9 cellular contexts compared by ENCODE assay signal in genomic region chr6:142387997-142388815, GRCh38.
DNase-seq lines count a peak whose midpoint lies in the region; ATAC-seq and TF ChIP-seq lines count a peak whose summit lies in the region.
"Had no signal": no experiment of that assay in that cellular context is flagged by ENCODE, and none has a peak within 500 bp of the region (broad histone marks: within the 10 kb centered on the region; RNA-seq: fewer than 3 reads in every experiment).

No MANE protein-coding gene starts in this region.

- H3K27me3 Mint-ChIP-seq in activated naive CD8-positive, alpha-beta T cell treated with anti-CD3 and anti-CD28 coated beads, Interleukin-2, amount 50 U/mL, for 24 hours = no peaks in the 10 kb centered on the region
- H3K27me3 Mint-ChIP-seq in activated naive CD8-positive, alpha-beta T cell treated with anti-CD3 and anti-CD28 coated beads for 36 hours = no peaks in the 10 kb centered on the region
- H3K27me3 Mint-ChIP-seq: activated naive CD8-positive, alpha-beta T cell had no signal

- TF ChIP-seq CTCF in PC-9 (conservative IDR thresholded peaks at IDR 0.05) (peak; percentile 84), epithelial cell of proximal tubule (conservative IDR thresholded peaks at IDR 0.05; ENCODE audit: low read depth, low read length) (peak; percentile 72)

- intact Hi-C loops in PC-9 (cut with micrococcal nuclease; ENCODE audit: unreplicated experiment) = loop anchor here (2.0 to 10.0 kb wide), 2 partner anchors 173 to 231 kb away; no protein-coding TSS in a partner anchor

- peak; percentile 52 for ATAC-seq in activated naive CD8-positive, alpha-beta T cell treated with anti-CD3 and anti-CD28 coated beads, Interleukin-2, amount 50 U/mL, for 24 hours
- ATAC-seq in HG02973 (IDR thresholded peaks at IDR 0.05; ENCODE audit: unreplicated experiment) = peak; percentile 75

- no TSS peak for BruUV-seq in PC-9 (replicated peaks; lab: Mats Ljungman, UMichigan)

- H3K9me3 Mint-ChIP-seq in activated naive CD8-positive, alpha-beta T cell treated with anti-CD3 and anti-CD28 coated beads, Interleukin-2, amount 50 U/mL, for 24 hours = no peaks in the 10 kb centered on the region
- no peaks in the 10 kb centered on the region for H3K9me3 Mint-ChIP-seq in activated naive CD8-positive, alpha-beta T cell treated with anti-CD3 and anti-CD28 coated beads for 36 hours

- H3K4me3 ChIP-seq in PC-9 = no peak overlapping the region
- H3K4me3 ChIP-seq in epithelial cell of proximal tubule (ENCODE audit: low read depth, low read length) = no peak overlapping the region

- no peaks in the 10 kb centered on the region for H3K27me3 ChIP-seq in PC-9 (ENCODE audit: insufficient read depth, low read depth)

- no peak overlapping the region for H3K4me3 Mint-ChIP-seq in activated naive CD8-positive, alpha-beta T cell treated with anti-CD3 and anti-CD28 coated beads, Interleukin-2, amount 50 U/mL, for 24 hours
- H3K4me3 Mint-ChIP-seq in activated naive CD8-positive, alpha-beta T cell treated with anti-CD3 and anti-CD28 coated beads for 36 hours = no peak overlapping the region
- H3K4me3 Mint-ChIP-seq: activated naive CD8-positive, alpha-beta T cell had no signal

- H3K36me3 Mint-ChIP-seq in activated naive CD8-positive, alpha-beta T cell treated with anti-CD3 and anti-CD28 coated beads, Interleukin-2, amount 50 U/mL, for 24 hours (ENCODE audit: low read depth) = no peaks in the 10 kb centered on the region
- H3K36me3 Mint-ChIP-seq in activated naive CD8-positive, alpha-beta T cell treated with anti-CD3 and anti-CD28 coated beads for 36 hours = no peaks in the 10 kb centered on the region
- H3K36me3 Mint-ChIP-seq: activated naive CD8-positive, alpha-beta T cell had no signal

- H4K20me1 ChIP-seq in PC-9 (ENCODE audit: insufficient read depth) = no peaks in the 10 kb centered on the region

- H2AFZ ChIP-seq in PC-9 = no peak overlapping the region

- peaks cover 17% of the 10 kb centered on the region for H3K4me1 ChIP-seq in PC-9 (replicated peaks; ENCODE audit: insufficient read depth)

- no peak overlapping the region for H3K4me2 ChIP-seq in PC-9

- no peaks in the 10 kb centered on the region for H3K9me3 ChIP-seq in PC-9 (ENCODE audit: insufficient read depth, low read depth)

- no peaks in the 10 kb centered on the region for H3K4me1 Mint-ChIP-seq in activated naive CD8-positive, alpha-beta T cell treated with anti-CD3 and anti-CD28 coated beads, Interleukin-2, amount 50 U/mL, for 24 hours
- peaks cover 6% of the 10 kb centered on the region for H3K4me1 Mint-ChIP-seq in activated naive CD8-positive, alpha-beta T cell treated with anti-CD3 and anti-CD28 coated beads for 36 hours

- 0 out of 2 replicates have a peak, but pooled peaks cover 7% of the 10 kb centered on the region for H3F3A ChIP-seq in PC-9 (ENCODE audit: insufficient read depth, low read depth)

- H3K27ac Mint-ChIP-seq in activated naive CD8-positive, alpha-beta T cell treated with anti-CD3 and anti-CD28 coated beads, Interleukin-2, amount 50 U/mL, for 24 hours = no peak overlapping the region
- no peak overlapping the region for H3K27ac Mint-ChIP-seq in activated naive CD8-positive, alpha-beta T cell treated with anti-CD3 and anti-CD28 coated beads for 36 hours
- H3K27ac Mint-ChIP-seq: activated naive CD8-positive, alpha-beta T cell had no signal

- POLR2A ChIA-PET in PC-9 (lab: Charles Lee; ENCODE audit: unreplicated experiment) = no interaction called here

- CTCF ChIA-PET in PC-9 (lab: Charles Lee) = interaction anchor here (0.5 kb wide), 1 partner anchor 25 kb away, joined by 3 read pairs; no protein-coding TSS in a partner anchor

- no peak for DNase-seq in activated naive CD8-positive, alpha-beta T cell treated with anti-CD3 and anti-CD28 coated beads, Interleukin-2, amount 50 U/mL, for 24 hours
- no peak for DNase-seq in activated naive CD8-positive, alpha-beta T cell treated with anti-CD3 and anti-CD28 coated beads for 36 hours
- peak in 1 of 2 experiments; percentile 66 for DNase-seq in PC-9
- no peak for DNase-seq in epithelial cell of proximal tubule (ENCODE audit: low read depth)
- peak; percentile 40 for DNase-seq in non-pigmented ciliary epithelial cell (ENCODE audit: low read depth)
- no peak for DNase-seq in GDM1 (lab: John Stamatoyannopoulos, UW)
- DNase-seq in NCI-H774 (lab: John Stamatoyannopoulos, UW) = no peak

- H3K9me2 ChIP-seq in PC-9 (ENCODE audit: insufficient read depth) = no peaks in the 10 kb centered on the region

- H3K27ac ChIP-seq in PC-9 = no peak overlapping the region

- H3K79me2 ChIP-seq in PC-9 (ENCODE audit: low read depth) = no peaks in the 10 kb centered on the region

- no peaks in the 10 kb centered on the region for H3K36me3 ChIP-seq in PC-9 (ENCODE audit: low read depth)
